Comparison of ENCODE assay signal across 8 cellular contexts in the genomic region with DNA sequence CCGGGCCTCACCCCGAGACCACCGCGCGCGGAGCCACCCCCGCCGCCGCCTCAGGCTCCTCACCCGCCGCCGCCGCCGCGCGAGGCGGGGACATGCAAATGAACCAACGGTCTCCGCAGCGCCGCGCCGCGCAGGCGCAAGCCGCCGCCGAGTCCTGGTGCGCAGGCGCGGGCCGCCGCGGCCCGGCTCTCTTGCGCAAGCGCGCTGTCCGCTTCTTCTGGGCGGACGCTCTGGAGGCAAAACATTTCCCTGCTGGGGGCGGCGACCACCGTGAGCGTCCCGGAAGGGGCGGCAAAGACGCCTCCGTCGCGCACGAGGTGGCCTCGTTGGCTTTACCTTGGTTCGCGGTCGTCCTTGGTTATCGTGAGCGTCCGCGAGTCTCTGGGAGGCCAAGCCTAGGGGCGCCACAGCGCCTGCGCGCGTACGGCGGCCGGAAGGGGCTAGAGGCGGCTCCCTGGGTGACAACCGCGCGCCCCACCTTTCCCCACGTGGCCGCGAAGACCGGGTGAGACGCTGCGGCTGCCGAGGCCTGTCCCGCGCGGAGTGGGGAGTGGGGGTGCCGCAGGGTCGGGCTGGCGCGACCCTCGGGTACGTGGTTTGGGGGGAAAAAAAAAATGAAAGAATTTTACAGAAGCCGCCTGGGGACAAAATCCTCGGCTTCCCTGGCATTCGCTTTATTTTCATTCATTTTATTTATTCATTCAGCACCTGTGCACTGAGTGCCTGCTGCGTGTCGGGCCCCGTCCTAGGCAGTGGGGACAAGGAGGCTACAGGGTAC. TPM values are rescaled to one million over a fixed set of nuclear protein-coding genes. Genes with fewer than 3 reads are reported as not detected.
DNase-seq lines count a peak whose midpoint lies in the region; ATAC-seq and TF ChIP-seq lines count a peak whose summit lies in the region.

A gene (plus strand): TSS at position 178 of the 778 bp plus-strand sequence. CDS start 607 bp downstream, outside the sequence.
A gene (minus strand): TSS at position 92 of the 778 bp plus-strand sequence. CDS start 2,446 bp downstream, outside the sequence.

- H4K91ac ChIP-seq in H9 (ENCODE audit: insufficient read length, low read depth, low read length), result no peak within 1 kb of the TSS

- H3K56ac ChIP-seq in H9 (ENCODE audit: insufficient read length, low read depth, low read length), result no peak within 1 kb of the TSS

- no peak within 1 kb of the TSS for H2BK15ac ChIP-seq in H9 (ENCODE audit: low read depth, low read length)

- H3K27ac Mint-ChIP-seq in H9, result peak within 1 kb of the TSS; percentile 89 to 95 (median 90)
- H3K27ac Mint-ChIP-seq in neural crest cell (ENCODE audit: unreplicated experiment), result peak within 1 kb of the TSS; percentile 83
- H3K27ac Mint-ChIP-seq in stimulated activated naive CD8-positive, alpha-beta T cell treated with anti-CD3 and anti-CD28 coated beads, Interleukin-15, amount 100 ng/mL, for 72 hours, result peak within 1 kb of the TSS; percentile 98

- H3K4ac ChIP-seq in H9 (ENCODE audit: low read depth, low read length), result no peak within 1 kb of the TSS

- no peak within 1 kb of the TSS for H3K27ac ChIP-seq in H9 (ENCODE audit: insufficient read length, low read depth, low read length)

- peaks cover 76% of the 10 kb centered on the region for H3K36me3 ChIP-seq in MG63

- H3K9ac ChIP-seq in H9 (ENCODE audit: extremely low read depth, insufficient read length, low read length), result peak within 1 kb of the TSS; percentile 73

- H2BK5ac ChIP-seq in H9 (ENCODE audit: insufficient read length, low read length), result no peak within 1 kb of the TSS

- peaks cover 9% of the 10 kb centered on the region for H3K79me1 ChIP-seq in H9 (ENCODE audit: insufficient read depth, low read depth, low read length, poor library complexity, severe bottlenecking)

- no CpG with 5 or more reads among the region's 94 CpGs for WGBS in H9 (ENCODE audit: extremely low coverage, insufficient read length, low lambda C conversion rate)

- no peak within 1 kb of the TSS for H3T11ph ChIP-seq in H9 (ENCODE audit: low read length)

- H3K27me3 Mint-ChIP-seq in H9 (ENCODE audit: low read depth) (no peaks in the 10 kb centered on the region), neural crest cell (ENCODE audit: low read depth) (peaks cover 2% of the 10 kb centered on the region)
- no peaks in the 10 kb centered on the region for H3K27me3 Mint-ChIP-seq in stimulated activated naive CD8-positive, alpha-beta T cell treated with anti-CD3 and anti-CD28 coated beads, Interleukin-15, amount 100 ng/mL, for 72 hours

- H4K20me1 ChIP-seq in H9 (ENCODE audit: control insufficient read depth, insufficient read depth, insufficient read length), result no peaks in the 10 kb centered on the region

- peak within 1 kb of the TSS; percentile 81 for H3K14ac ChIP-seq in H9 (ENCODE audit: insufficient read depth, low read length)

- H3K23ac ChIP-seq in H9 (ENCODE audit: insufficient read length, low read depth, low read length), result no peak within 1 kb of the TSS

- H3K27me3 ChIP-seq in H9 (ENCODE audit: insufficient read depth, low read length), result no peaks in the 10 kb centered on the region
- H3K27me3 ChIP-seq in MG63, result no peaks in the 10 kb centered on the region

- H3K4me1 Mint-ChIP-seq in H9, result peaks cover 10 to 15% of the 10 kb centered on the region in 2 experiments
- peaks cover 22% of the 10 kb centered on the region for H3K4me1 Mint-ChIP-seq in neural crest cell
- peaks cover 28% of the 10 kb centered on the region for H3K4me1 Mint-ChIP-seq in stimulated activated naive CD8-positive, alpha-beta T cell treated with anti-CD3 and anti-CD28 coated beads, Interleukin-15, amount 100 ng/mL, for 72 hours

- H3K79me2 ChIP-seq in H9 (ENCODE audit: insufficient read depth, low read length), result peaks cover 22% of the 10 kb centered on the region; the same call in 1 of the 2 replicates

- peaks cover 6% of the 10 kb centered on the region for H3K9me3 ChIP-seq in H9 (ENCODE audit: control insufficient read depth, low read depth, low read length)
- H3K9me3 ChIP-seq in MG63, result peaks cover 4% of the 10 kb centered on the region

- H3K23me2 ChIP-seq in H9 (ENCODE audit: insufficient read length, low read depth, low read length, poor library complexity, severe bottlenecking), result peaks cover 11% of the 10 kb centered on the region

- H4K8ac ChIP-seq in H9 (replicated peaks; ENCODE audit: insufficient read length, low read depth, low read length), result no peak within 1 kb of the TSS

- H3K4me3 ChIP-seq in MG63 (peak within 1 kb of the TSS; percentile 87), fibroblast of villous mesenchyme (ENCODE audit: low read depth, low read length) (peak within 1 kb of the TSS; percentile 89)

- no peak within 1 kb of the TSS for H2BK12ac ChIP-seq in H9 (ENCODE audit: insufficient read length, low read depth, low read length)

- H4K5ac ChIP-seq in H9 (ENCODE audit: insufficient read length, low read depth, low read length), result no peak within 1 kb of the TSS

- H2AK5ac ChIP-seq in H9 (ENCODE audit: insufficient read length, low read length), result no peak within 1 kb of the TSS

- peak within 1 kb of the TSS; percentile 66 for H3K18ac ChIP-seq in H9 (ENCODE audit: insufficient read length, low read depth, low read length)

- H3K4me3 Mint-ChIP-seq in H9, result peak within 1 kb of the TSS; percentile 88 to 94
- peak within 1 kb of the TSS; percentile 98 for H3K4me3 Mint-ChIP-seq in neural crest cell
- peak within 1 kb of the TSS; percentile 94 to 99 for H3K4me3 Mint-ChIP-seq in stimulated activated naive CD8-positive, alpha-beta T cell treated with anti-CD3 and anti-CD28 coated beads, Interleukin-15, amount 100 ng/mL, for 72 hours

- H3K4me2 ChIP-seq in H9 (ENCODE audit: insufficient read depth, insufficient read length, low read length), result peak within 1 kb of the TSS; percentile 96

- peak; percentile 87 for DNase-seq in ELR (ENCODE audit: low read depth)
- DNase-seq in H9, result peak; percentile 90
- DNase-seq in MG63, result peak; percentile 96
- peak; percentile 89 for DNase-seq in SIG-M5 treated with dmso at 0.1 percent for 504 hours (lab: John Stamatoyannopoulos, UW; ENCODE audit: unreplicated experiment)
- peak; percentile 95 for DNase-seq in activated gamma-delta T cell (lab: John Stamatoyannopoulos, UW)
- DNase-seq in fibroblast of villous mesenchyme (ENCODE audit: low read depth), result peak; percentile 88
- peak; percentile 82 for DNase-seq in neural crest cell (ENCODE audit: low read depth, low spot score)
- peak; percentile 91 to 93 for DNase-seq in stimulated activated naive CD8-positive, alpha-beta T cell treated with anti-CD3 and anti-CD28 coated beads, Interleukin-15, amount 100 ng/mL, for 72 hours

- 0 out of 3 replicates have a peak, but pooled peaks have one; percentile 17 for TF ChIP-seq CTCF in H9 (conservative IDR thresholded peaks at IDR 0.05)
- no peak for TF ChIP-seq CTCF in fibroblast of villous mesenchyme (IDR thresholded peaks at IDR 0.05; ENCODE audit: insufficient read depth, low read depth, low read length)
- TF ChIP-seq CTCF in neural crest cell (conservative IDR thresholded peaks at IDR 0.05), result no peak

- H3K9me3 Mint-ChIP-seq in H9, result peaks cover 14 to 15% of the 10 kb centered on the region in 2 experiments
- H3K9me3 Mint-ChIP-seq in neural crest cell, result no peaks in the 10 kb centered on the region
- no peaks in the 10 kb centered on the region for H3K9me3 Mint-ChIP-seq in stimulated activated naive CD8-positive, alpha-beta T cell treated with anti-CD3 and anti-CD28 coated beads, Interleukin-15, amount 100 ng/mL, for 72 hours

- H3K4me1 ChIP-seq in H9 (ENCODE audit: insufficient read depth, low read length), result no peaks in the 10 kb centered on the region

- H3K36me3 Mint-ChIP-seq in H9 (ENCODE audit: insufficient read depth in 1 of 3, low read depth in 3 of 3), result peaks cover 40 to 54% (median 49%) of the 10 kb centered on the region in 3 experiments
- peaks cover 25% of the 10 kb centered on the region for H3K36me3 Mint-ChIP-seq in neural crest cell (ENCODE audit: low read depth)

- H2BK120ac ChIP-seq in H9 (ENCODE audit: low read depth, low read length, poor library complexity, severe bottlenecking), result no peak within 1 kb of the TSS

- no peak within 1 kb of the TSS for H2BK20ac ChIP-seq in H9 (ENCODE audit: low read depth, low read length, poor library complexity, severe bottlenecking)

- peak; percentile 91 for ATAC-seq in stimulated activated naive CD8-positive, alpha-beta T cell treated with anti-CD3 and anti-CD28 coated beads, Interleukin-15, amount 100 ng/mL, for 72 hours

- no peak within 1 kb of the TSS for H2AFZ ChIP-seq in H9 (ENCODE audit: low read length)

RNA-seq across cellular contexts. Expression of the first gene that starts in this region (rescaled TPM):
- 66.5 and 69.0 TPM in 2 replicates for total RNA-seq in H9 (2021)
- total RNA-seq in MG63 (2014; rRNA removed; shearing (Covaris generic); ENCODE audit: low replicate concordance), result 219 and 267 TPM in 2 replicates
- total RNA-seq in fibroblast of villous mesenchyme, result 37.1 and 42.8 TPM in 2 replicates
- 52.5 and 57.9 TPM in 2 replicates for total RNA-seq in neural crest cell

RNA-seq across cellular contexts. Expression of the second gene that starts in this region (rescaled TPM):
- 95.2 and 102 TPM in 2 replicates for total RNA-seq in H9 (2021)
- 57.3 and 58.7 TPM in 2 replicates for total RNA-seq in MG63 (2014; rRNA removed; shearing (Covaris generic); ENCODE audit: low replicate concordance)
- total RNA-seq in fibroblast of villous mesenchyme, result 39.3 and 57.4 TPM in 2 replicates
- total RNA-seq in neural crest cell, result 149 and 160 TPM in 2 replicates
